1 cellular context compared by ENCODE assay signal in genomic region chr10:44982496-44982895, GRCh38.
TF ChIP-seq lines count a peak whose summit lies in the region.

No MANE protein-coding gene starts in this region.

TF ChIP-seq in HepG2, 621 proteins besides CTCF, POLR2A, EP300 and RAD21:
- TF ChIP-seq ZBTB7A (CRISPR knock-in tag; IDR thresholded peaks at IDR 0.05) (0 out of 2 replicates have a peak, but pooled peaks have one; percentile 18), ZFP91 (CRISPR knock-in tag; IDR thresholded peaks at IDR 0.05; ENCODE audit: borderline replicate concordance) (0 out of 2 replicates have a peak, but pooled peaks have one; percentile 13), LCORL (IDR thresholded peaks at IDR 0.05) (no peak), LCORL (CRISPR knock-in tag; IDR thresholded peaks at IDR 0.05) (no peak)
- TF ChIP-seq, protein P1, sequence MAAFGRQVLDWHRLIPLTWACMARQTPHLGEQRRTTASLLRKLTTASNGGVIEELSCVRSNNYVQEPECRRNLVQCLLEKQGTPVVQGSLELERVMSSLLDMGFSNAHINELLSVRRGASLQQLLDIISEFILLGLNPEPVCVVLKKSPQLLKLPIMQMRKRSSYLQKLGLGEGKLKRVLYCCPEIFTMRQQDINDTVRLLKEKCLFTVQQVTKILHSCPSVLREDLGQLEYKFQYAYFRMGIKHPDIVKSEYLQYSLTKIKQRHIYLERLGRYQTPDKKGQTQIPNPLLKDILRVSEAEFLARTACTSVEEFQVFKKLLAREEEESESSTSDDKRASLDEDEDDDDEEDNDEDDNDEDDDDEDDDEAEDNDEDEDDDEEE (CRISPR knock-in tag; IDR thresholded peaks at IDR 0.05) = 0 out of 2 replicates have a peak, but pooled peaks have one; percentile 35
TF ChIP-seq in HepG2: peak in this region for 3.
